ENCODE assay signal across 1 cellular context in the genomic region with DNA sequence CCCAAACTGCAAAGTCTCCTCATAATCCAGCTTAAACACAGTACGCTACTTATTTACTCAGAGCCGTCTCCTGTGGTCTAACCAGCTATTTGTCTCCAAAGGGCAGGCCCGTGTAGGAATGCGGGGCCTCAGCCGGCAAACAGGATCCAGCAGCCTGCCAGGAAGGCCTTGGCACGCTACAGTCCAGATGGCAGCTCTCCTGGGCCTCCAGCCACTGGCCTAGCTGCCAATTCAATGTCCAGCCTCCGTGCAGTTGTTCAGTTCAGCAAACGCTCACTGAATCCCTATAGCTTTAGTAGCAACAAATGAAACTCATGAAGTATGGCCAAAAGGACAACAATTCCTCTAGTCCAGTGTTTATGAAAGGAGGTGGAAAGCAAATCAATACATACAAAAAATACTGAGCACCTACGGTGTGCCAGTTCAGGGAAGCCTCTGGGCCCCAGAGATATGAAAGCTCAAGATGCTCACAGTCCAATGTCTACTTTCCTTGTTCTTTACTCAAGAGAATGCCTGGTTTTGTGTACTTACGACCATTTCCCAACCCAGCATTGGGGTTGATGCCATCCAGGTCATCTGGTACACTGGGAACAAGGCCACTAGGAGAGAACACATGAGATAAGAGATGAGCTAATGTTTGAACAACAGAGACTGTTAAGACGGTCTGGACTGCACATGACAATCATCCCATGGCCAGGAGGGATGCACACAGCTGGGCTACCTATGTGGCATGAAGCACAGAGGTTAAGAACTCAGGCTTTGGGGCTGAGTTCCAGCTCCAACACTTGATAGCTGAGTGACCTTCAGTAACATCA.
TF ChIP-seq lines count a peak whose summit lies in the region.

No MANE protein-coding gene starts in this region.

TF ChIP-seq in SK-N-SH treated with all-trans-retinoic acid at 6 μM for 48 hours, 23 proteins besides CTCF, POLR2A, EP300 and RAD21 (continued from another document):
- TF ChIP-seq TSHZ2 (CRISPR knock-in tag; IDR thresholded peaks at IDR 0.05) (no peak), BACH2 (CRISPR knock-in tag; IDR thresholded peaks at IDR 0.05; ENCODE audit: borderline replicate concordance) (no peak)
TF ChIP-seq in SK-N-SH treated with all-trans-retinoic acid at 6 μM for 48 hours: peak in this region for 0.
